Comparison of ENCODE assay signal across 9 cellular contexts in the genomic region with DNA sequence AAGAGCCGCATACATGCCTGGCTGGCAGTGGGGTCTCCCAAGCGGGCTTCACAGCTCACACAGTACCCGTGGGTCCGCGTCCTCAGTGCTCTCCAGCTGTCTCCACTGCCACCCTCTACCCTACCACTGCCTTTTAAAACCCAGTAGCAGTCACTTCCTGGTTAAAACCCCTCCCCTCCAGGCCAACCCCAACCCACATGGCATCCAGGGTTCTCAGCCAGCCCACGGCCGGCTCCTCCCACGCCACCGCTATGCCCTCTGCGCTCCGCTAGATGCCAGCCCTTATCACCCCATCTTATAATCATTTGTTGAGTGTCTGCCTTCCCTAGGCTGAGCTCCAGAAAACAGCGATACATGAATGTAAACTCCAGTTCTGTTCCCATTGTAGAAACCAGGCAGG. TPM values are rescaled to one million over a fixed set of nuclear protein-coding genes. Genes with fewer than 3 reads are reported as not detected.
DNase-seq lines count a peak whose midpoint lies in the region; ATAC-seq and TF ChIP-seq lines count a peak whose summit lies in the region.
"Not testable (repeated sequence)": the region's sequence is repeated elsewhere in the genome, so short reads cannot be mapped to it uniquely, and the experiment has no call there.
"Had no signal": no experiment of that assay in that cellular context is flagged by ENCODE, and none has a peak within 500 bp of the region (broad histone marks: within the 10 kb centered on the region; RNA-seq: fewer than 3 reads in every experiment).

No MANE protein-coding gene starts in this region.

- DNase-seq in WTC11 (ENCODE audit: low spot score); foreskin keratinocyte; right lobe of liver; natural killer cell treated with Interleukin-12 subunit alpha and Interleukin-12 subunit beta and Interleukin-15 and Interleukin-18, amount 100 ng/mL, for 72 hours (ENCODE audit: low spot score): not testable (repeated sequence)
- peak; percentile 21 for DNase-seq in stomach

- not testable (repeated sequence) for TF ChIP-seq EP300 in stomach (IDR thresholded peaks at IDR 0.05)

- ATAC-seq in GM18907 (IDR thresholded peaks at IDR 0.05; ENCODE audit: unreplicated experiment) (peak; percentile 35), WTC11 (0 out of 2 replicates have a peak, but pooled peaks have one; percentile 1), foreskin keratinocyte (peak; percentile 45), right lobe of liver (peak; percentile 70 to 89 (median 83))
- peak; percentile 81 for ATAC-seq in activated T-helper 17 cell treated with anti-CD3 and anti-CD28 coated beads, Interleukin-2, amount 50 U/mL, for 72 hours (replicated peaks)
- ATAC-seq in natural killer cell treated with Interleukin-12 subunit alpha and Interleukin-12 subunit beta and Interleukin-15 and Interleukin-18, amount 100 ng/mL, for 72 hours: peak; percentile 76 to 83

- not testable (repeated sequence) for H3K4me3 ChIP-seq in right lobe of liver, stomach

- H3K27me3 Mint-ChIP-seq in WTC11 (ENCODE audit: low read depth); activated T-helper 17 cell treated with anti-CD3 and anti-CD28 coated beads, Interleukin-2, amount 50 U/mL, for 72 hours; natural killer cell treated with Interleukin-12 subunit alpha and Interleukin-12 subunit beta and Interleukin-15 and Interleukin-18, amount 100 ng/mL, for 72 hours: not testable (repeated sequence)

- H3K27ac ChIP-seq in foreskin keratinocyte, right lobe of liver, stomach: not testable (repeated sequence)

- H3K4me3 Mint-ChIP-seq in WTC11; activated T-helper 17 cell treated with anti-CD3 and anti-CD28 coated beads, Interleukin-2, amount 50 U/mL, for 72 hours; natural killer cell treated with Interleukin-12 subunit alpha and Interleukin-12 subunit beta and Interleukin-15 and Interleukin-18, amount 100 ng/mL, for 72 hours: not testable (repeated sequence)

- not testable (repeated sequence) for TF ChIP-seq POLR2A in right lobe of liver (IDR thresholded peaks at IDR 0.05); stomach (IDR thresholded peaks at IDR 0.05)

- not testable (repeated sequence) for H3K27ac Mint-ChIP-seq in WTC11; activated T-helper 17 cell treated with anti-CD3 and anti-CD28 coated beads, Interleukin-2, amount 50 U/mL, for 72 hours; natural killer cell treated with Interleukin-12 subunit alpha and Interleukin-12 subunit beta and Interleukin-15 and Interleukin-18, amount 100 ng/mL, for 72 hours

- intact Hi-C loops in right lobe of liver (cut with DNase I); stomach (cut with DNase I; ENCODE audit: low total_unique reads): not testable (repeated sequence)

- not testable (repeated sequence) for H3K36me3 Mint-ChIP-seq in WTC11; activated T-helper 17 cell treated with anti-CD3 and anti-CD28 coated beads, Interleukin-2, amount 50 U/mL, for 72 hours (ENCODE audit: low read depth); natural killer cell treated with Interleukin-12 subunit alpha and Interleukin-12 subunit beta and Interleukin-15 and Interleukin-18, amount 100 ng/mL, for 72 hours

- not testable (repeated sequence) for H3K4me1 ChIP-seq in foreskin keratinocyte, right lobe of liver, stomach

- no CpG with 5 or more reads among the region's 12 CpGs for WGBS in right lobe of liver (ENCODE audit: insufficient coverage, low coverage, low lambda C conversion rate, missing lambda C conversion rate)
- 14% methylated on average over 1 of the region's 12 CpGs; no CpG with 5 or more reads in 4 of the 5 donors for WGBS in stomach, 5 donors

- not testable (repeated sequence) for H3K9me3 ChIP-seq in right lobe of liver, stomach

- not testable (repeated sequence) for H3K9me3 Mint-ChIP-seq in WTC11; activated T-helper 17 cell treated with anti-CD3 and anti-CD28 coated beads, Interleukin-2, amount 50 U/mL, for 72 hours; natural killer cell treated with Interleukin-12 subunit alpha and Interleukin-12 subunit beta and Interleukin-15 and Interleukin-18, amount 100 ng/mL, for 72 hours

- not testable (repeated sequence) for TF ChIP-seq CTCF in WTC11 (IDR thresholded peaks at IDR 0.05); foreskin keratinocyte (conservative IDR thresholded peaks at IDR 0.05); right lobe of liver (IDR thresholded peaks at IDR 0.05); stomach (IDR thresholded peaks at IDR 0.05)

- H3K27me3 ChIP-seq in foreskin keratinocyte, right lobe of liver, stomach: not testable (repeated sequence)

- CTCF ChIA-PET in WTC11 (lab: Charles Lee): not testable (repeated sequence)

- H3K4me1 Mint-ChIP-seq in WTC11; activated T-helper 17 cell treated with anti-CD3 and anti-CD28 coated beads, Interleukin-2, amount 50 U/mL, for 72 hours; natural killer cell treated with Interleukin-12 subunit alpha and Interleukin-12 subunit beta and Interleukin-15 and Interleukin-18, amount 100 ng/mL, for 72 hours (ENCODE audit: low read depth in 2 of 2): not testable (repeated sequence)

- POLR2A ChIA-PET in WTC11 (lab: Charles Lee): not testable (repeated sequence)

- H3K36me3 ChIP-seq in right lobe of liver, stomach: not testable (repeated sequence)

RNA-seq across cellular contexts. Expression of gene RIMBP3C, which starts 37.1 kb away (rescaled TPM):
- total RNA-seq in WTC11 (2021): 0.21 to 0.44 TPM in 2 of 3 replicates, not detected in the other
- total RNA-seq in activated T-helper 17 cell treated with anti-CD3 and anti-CD28 coated beads, Interleukin-2, amount 50 U/mL, for 72 hours: under 1 TPM; 0.06 to 0.19 TPM
- total RNA-seq in foreskin keratinocyte: 0.07 TPM in 1 of 2 replicates, not detected in the other
- polyA plus RNA-seq in foreskin keratinocyte: 0.01 and 0.02 TPM in 2 replicates
- total RNA-seq in right lobe of liver: under 1 TPM in 3 of 6 experiments, not detected in 3; 0.07 to 0.12 (median 0.09) TPM
- total RNA-seq in natural killer cell treated with Interleukin-12 subunit alpha and Interleukin-12 subunit beta and Interleukin-15 and Interleukin-18, amount 100 ng/mL, for 72 hours: 1 to 10 TPM in 1 of 2 donors, under 1 TPM in 1; 0.50 to 1.4 TPM
- under 1 TPM in 2 of 5 donors, not detected in 3; under 0.01 to 0.18 TPM for total RNA-seq in stomach
- polyA plus RNA-seq in stomach: not detected
- total RNA-seq: Calu3 had no signal

RNA-seq across cellular contexts. Expression of gene TMEM191C, which starts 46.9 kb away (rescaled TPM):
- 4.8 to 6.4 TPM (median 5.2 TPM) in 3 replicates for total RNA-seq in WTC11 (2021)
- 1 to 10 TPM in 1 of 2 donors, under 1 TPM in 1; 0.82 to 5.2 TPM for total RNA-seq in activated T-helper 17 cell treated with anti-CD3 and anti-CD28 coated beads, Interleukin-2, amount 50 U/mL, for 72 hours
- 0.46 and 1.2 TPM in 2 replicates for total RNA-seq in foreskin keratinocyte
- 1.2 and 1.3 TPM in 2 replicates for polyA plus RNA-seq in foreskin keratinocyte
- 1 to 10 TPM in 1 of 6 experiments, under 1 TPM in 5; 0.12 to 1.4 (median 0.66) TPM for total RNA-seq in right lobe of liver
- 1 to 10 TPM; 1.4 to 3.5 TPM for total RNA-seq in natural killer cell treated with Interleukin-12 subunit alpha and Interleukin-12 subunit beta and Interleukin-15 and Interleukin-18, amount 100 ng/mL, for 72 hours
- 10 to 100 TPM in 1 of 5 donors, 1 to 10 TPM in 1, under 1 TPM in 1, not detected in 2; 0.73 to 69.2 (median 3.6) TPM for total RNA-seq in stomach
- polyA plus RNA-seq in stomach: 1 to 10 TPM; 1.8 to 5.8 (median 2.9) TPM
- total RNA-seq: M059J had no signal

RNA-seq across cellular contexts. Expression of gene UBE2L3, which starts 53.4 kb away (rescaled TPM):
- total RNA-seq in WTC11 (2021) (75.7 to 79.1 TPM (median 77.4 TPM) in 3 replicates), foreskin keratinocyte (92.2 and 92.4 TPM in 2 replicates), right lobe of liver (10 to 100 TPM; 16.8 to 34.4 (median 22.1) TPM), stomach (10 to 100 TPM; 23.1 to 94.2 (median 42.0) TPM)
- total RNA-seq in activated T-helper 17 cell treated with anti-CD3 and anti-CD28 coated beads, Interleukin-2, amount 50 U/mL, for 72 hours: 10 to 100 TPM; 36.6 to 78.9 TPM
- polyA plus RNA-seq in foreskin keratinocyte (96.9 and 101 TPM in 2 replicates), stomach (10 to 100 TPM; 46.1 to 58.0 (median 55.2) TPM)
- 100 to 1,000 TPM in 1 of 2 donors, 10 to 100 TPM in 1; 86.3 to 114 TPM for total RNA-seq in natural killer cell treated with Interleukin-12 subunit alpha and Interleukin-12 subunit beta and Interleukin-15 and Interleukin-18, amount 100 ng/mL, for 72 hours

Comparison
In these comparisons a context has a peak if more than half of its experiments do, and no peak if none do; other contexts are left out.
1. ATAC-seq: peak in every context shown above with its lines; median percentile 83 in right lobe of liver; 81 in activated T-helper 17 cell treated with anti-CD3 and anti-CD28 coated beads, Interleukin-2, amount 50 U/mL, for 72 hours; 80 in natural killer cell treated with Interleukin-12 subunit alpha and Interleukin-12 subunit beta and Interleukin-15 and Interleukin-18, amount 100 ng/mL, for 72 hours; 45 in foreskin keratinocyte; 35 in GM18907; 1 in WTC11.